Comparison of ENCODE assay signal across 8 cellular contexts in genomic region chr2:183038341-183039300, GRCh38. TPM values are rescaled to one million over a fixed set of nuclear protein-coding genes. Genes with fewer than 3 reads are reported as not detected.
A peak's percentile ranks its signal among the peaks of the same experiment; 100 is the strongest.
DNase-seq lines count a peak whose midpoint lies in the region; ATAC-seq and TF ChIP-seq lines count a peak whose summit lies in the region.

NCKAP1 (minus strand) TSS chr2:183038457; CDS start chr2:183038099, 358 bp downstream.

- H3K27ac Mint-ChIP-seq in Calu3 (ENCODE audit: unreplicated experiment) (peak within 1 kb of the TSS; percentile 97), nephron progenitor cell (peak within 1 kb of the TSS; percentile 95)

- intact Hi-C loops in Calu3 (cut with micrococcal nuclease; ENCODE audit: unreplicated experiment), result loop anchor here (5.0 kb wide), 1 partner anchor 89 kb away; no protein-coding TSS in a partner anchor

- H3K27me3 ChIP-seq in HUES48 (ENCODE audit: control insufficient read depth, insufficient read depth, low read length) (peaks cover 9% of the 10 kb centered on the region; the same call in 1 of the 2 replicates), foreskin keratinocyte (no peaks in the 10 kb centered on the region)

- peak within 1 kb of the TSS; percentile 90 for H3K4me3 ChIP-seq in HUES48 (ENCODE audit: low read depth, low read length)

- H3K27me3 Mint-ChIP-seq in Calu3 (ENCODE audit: unreplicated experiment) (no peaks in the 10 kb centered on the region), nephron progenitor cell (ENCODE audit: low read depth, poor library complexity) (peaks cover 14% of the 10 kb centered on the region)

- TSS peak; percentile 16 for BruUV-seq in Calu3 (replicated peaks; lab: Mats Ljungman, UMichigan)

- H3K9ac ChIP-seq in HUES48 (ENCODE audit: low read depth, low read length), result peak within 1 kb of the TSS; percentile 86

- TF ChIP-seq CTCF in Calu3 (IDR thresholded peaks at IDR 0.05; ENCODE audit: unreplicated experiment) (peak; percentile 92), foreskin keratinocyte (conservative IDR thresholded peaks at IDR 0.05) (peak; percentile 99), nephron progenitor cell (IDR thresholded peaks at IDR 0.05) (peak; percentile 66)

- H3K4me1 ChIP-seq in HUES48 (ENCODE audit: control insufficient read depth, insufficient read depth, low read length) (peaks cover 32% of the 10 kb centered on the region), foreskin keratinocyte (peaks cover 21% of the 10 kb centered on the region)

- no peaks in the 10 kb centered on the region for H3K36me3 ChIP-seq in HUES48 (ENCODE audit: control insufficient read depth, insufficient read depth, low read length)

- H3K4me3 Mint-ChIP-seq in Calu3 (ENCODE audit: low read depth, unreplicated experiment) (peak within 1 kb of the TSS; percentile 94), nephron progenitor cell (peak within 1 kb of the TSS; percentile 87)

- H3K27ac ChIP-seq in HUES48 (ENCODE audit: low read depth, low read length), result peak within 1 kb of the TSS; percentile 92
- peak within 1 kb of the TSS; percentile 98 for H3K27ac ChIP-seq in foreskin keratinocyte

- H3K9me3 Mint-ChIP-seq in Calu3 (ENCODE audit: low read depth, unreplicated experiment), result peaks cover 2% of the 10 kb centered on the region
- no peaks in the 10 kb centered on the region for H3K9me3 Mint-ChIP-seq in nephron progenitor cell

- CTCF ChIA-PET in Calu3 (lab: Charles Lee), result no interaction called here

- DNase-seq in Calu3 (peak; percentile 98), SHP77 (lab: John Stamatoyannopoulos, UW) (peak; percentile 56 to 85), foreskin keratinocyte (peak in 1 of 2 donors; percentile 61), nephron progenitor cell (peak; percentile 99)
- DNase-seq in activated naive CD4-positive, alpha-beta T cell treated with Interleukin-2 at 50 U/mL for 16 hours, result peak; percentile 89
- peak; percentile 93 for DNase-seq in stimulated activated naive CD8-positive, alpha-beta T cell treated with anti-CD3 and anti-CD28 coated beads, Interleukin-15, Interleukin-2, amounts not matched to agents 100 U/mL and 50 U/mL, for 24 hours

- ATAC-seq in GM21381 (IDR thresholded peaks at IDR 0.05; ENCODE audit: unreplicated experiment) (peak; percentile 84), foreskin keratinocyte (peak; percentile 86)
- ATAC-seq in stimulated activated naive CD8-positive, alpha-beta T cell treated with anti-CD3 and anti-CD28 coated beads, Interleukin-15, Interleukin-2, amounts not matched to agents 100 U/mL and 50 U/mL, for 24 hours, result peak; percentile 95

- peaks cover 37% of the 10 kb centered on the region for H3K36me3 Mint-ChIP-seq in Calu3 (ENCODE audit: insufficient read depth, unreplicated experiment)
- H3K36me3 Mint-ChIP-seq in nephron progenitor cell (ENCODE audit: low read depth), result no peaks in the 10 kb centered on the region

- H3K4me1 Mint-ChIP-seq in Calu3 (ENCODE audit: low read depth, unreplicated experiment) (peaks cover 34% of the 10 kb centered on the region), nephron progenitor cell (peaks cover 45% of the 10 kb centered on the region)

- no peaks in the 10 kb centered on the region for H3K9me3 ChIP-seq in HUES48 (ENCODE audit: control insufficient read depth, insufficient read depth, low read length)

RNA-seq across cellular contexts. Expression of gene NCKAP1, which starts in this region (rescaled TPM):
- total RNA-seq in Calu3 (2022) (143 and 157 TPM in 2 replicates), foreskin keratinocyte (165 and 168 TPM in 2 replicates)
- polyA plus RNA-seq in foreskin keratinocyte, result 37.1 and 47.6 TPM in 2 replicates
